ENCODE assay signal across 2 cellular contexts in genomic region chr13:28746289-28746612, GRCh38.
A peak's percentile ranks its signal among the peaks of the same experiment; 100 is the strongest.
TF ChIP-seq lines count a peak whose summit lies in the region.

No MANE protein-coding gene starts in this region.

TF ChIP-seq in GM23338, 12 proteins besides CTCF, POLR2A, EP300 and RAD21:
- TF ChIP-seq ZNF114 (CRISPR knock-in tag; IDR thresholded peaks at IDR 0.05) (peak; percentile 91), ETS1 (IDR thresholded peaks at IDR 0.05) (no peak)

TF ChIP-seq in K562, 482 proteins besides CTCF, POLR2A, EP300 and RAD21:
- no peak for TF ChIP-seq ZC3H8 (IDR thresholded peaks at IDR 0.05)
- TF ChIP-seq NR2F6 (CRISPR knock-in tag; IDR thresholded peaks at IDR 0.05), result no peak
- no peak for TF ChIP-seq TEAD4 (IDR thresholded peaks at IDR 0.05; ENCODE audit: low read length)
- TF ChIP-seq TEAD4 (CRISPR knock-in tag; IDR thresholded peaks at IDR 0.05; ENCODE audit: borderline replicate concordance), result no peak
- no peak for TF ChIP-seq ZNF3 (CRISPR knock-in tag; IDR thresholded peaks at IDR 0.05)
- no peak for TF ChIP-seq ZNF445 (CRISPR knock-in tag; IDR thresholded peaks at IDR 0.05; ENCODE audit: low read depth)
- TF ChIP-seq ZNF584 (CRISPR knock-in tag; IDR thresholded peaks at IDR 0.05; ENCODE audit: low read depth), result 0 out of 2 replicates have a peak, but pooled peaks have one; percentile 60
- no peak for TF ChIP-seq DLX4 (CRISPR knock-in tag; IDR thresholded peaks at IDR 0.05)
- TF ChIP-seq SMC3 (conservative IDR thresholded peaks at IDR 0.05; ENCODE audit: insufficient read depth, low read depth, low read length), result no peak
- no peak for TF ChIP-seq ZNF280B (CRISPR knock-in tag; IDR thresholded peaks at IDR 0.05)
- no peak for TF ChIP-seq MNT (conservative IDR thresholded peaks at IDR 0.05)
- peak; percentile 45; the same call in 1 of the 2 replicates for TF ChIP-seq ZNF592 (IDR thresholded peaks at IDR 0.05)
- no peak for TF ChIP-seq SMAD4 (CRISPR knock-in tag; conservative IDR thresholded peaks at IDR 0.05)
- no peak for TF ChIP-seq SMARCC2 (IDR thresholded peaks at IDR 0.05; ENCODE audit: low read depth)
- no peak for TF ChIP-seq THAP12 (CRISPR knock-in tag; IDR thresholded peaks at IDR 0.05)
- no peak for TF ChIP-seq NFE2 (IDR thresholded peaks at IDR 0.05; ENCODE audit: low read depth)
- no peak for TF ChIP-seq ZC3H4 (CRISPR knock-in tag; IDR thresholded peaks at IDR 0.05; ENCODE audit: borderline replicate concordance)
- TF ChIP-seq POU5F1 (IDR thresholded peaks at IDR 0.05; ENCODE audit: borderline replicate concordance, low read depth, low read length, partially characterized antibody), result no peak
- no peak for TF ChIP-seq ARID4B (CRISPR knock-in tag; IDR thresholded peaks at IDR 0.05)
- TF ChIP-seq MLLT1 (IDR thresholded peaks at IDR 0.05), result no peak
- no peak for TF ChIP-seq TBP (optimal IDR thresholded peaks at IDR 0.05; ENCODE audit: low read depth, low read length)
- no peak for TF ChIP-seq FOXA1 (IDR thresholded peaks at IDR 0.05; ENCODE audit: borderline replicate concordance)
- TF ChIP-seq ZNF121 (CRISPR knock-in tag; conservative IDR thresholded peaks at IDR 0.05), result no peak
- TF ChIP-seq NBN (IDR thresholded peaks at IDR 0.05; ENCODE audit: low read depth), result no peak
- no peak for TF ChIP-seq ZNF431 (CRISPR knock-in tag; IDR thresholded peaks at IDR 0.05)
- TF ChIP-seq ZNF695 (CRISPR knock-in tag; IDR thresholded peaks at IDR 0.05), result no peak
- no peak for TF ChIP-seq DMBX1 (CRISPR knock-in tag; IDR thresholded peaks at IDR 0.05; ENCODE audit: borderline replicate concordance)
- TF ChIP-seq SRSF9 (IDR thresholded peaks at IDR 0.05; ENCODE audit: borderline replicate concordance, low read depth, low read length), result no peak
- no peak for TF ChIP-seq GABPA (tag; conservative IDR thresholded peaks at IDR 0.05; ENCODE audit: low read depth)
- no peak for TF ChIP-seq NR0B1 (IDR thresholded peaks at IDR 0.05; ENCODE audit: partially characterized antibody)
- TF ChIP-seq ZNF395 (CRISPR knock-in tag; IDR thresholded peaks at IDR 0.05), result 0 out of 2 replicates have a peak, but pooled peaks have one; percentile 31
- 0 out of 2 replicates have a peak, but pooled peaks have one; percentile 30 for TF ChIP-seq ZNF589 (CRISPR knock-in tag; IDR thresholded peaks at IDR 0.05; ENCODE audit: low read depth)
- TF ChIP-seq ID3 (CRISPR knock-in tag; IDR thresholded peaks at IDR 0.05), result no peak
- peak; percentile 57; the same call in 1 of the 2 replicates for TF ChIP-seq ID3 (tag; IDR thresholded peaks at IDR 0.05)
- TF ChIP-seq ZNF175 (CRISPR knock-in tag; IDR thresholded peaks at IDR 0.05; ENCODE audit: low read depth), result no peak
